ENCODE assay signal across 1 cellular context in genomic region chr3:177338697-177339219, GRCh38.
TF ChIP-seq lines count a peak whose summit lies in the region.

No MANE protein-coding gene starts in this region.

TF ChIP-seq in K562, 482 proteins besides CTCF, POLR2A, EP300 and RAD21 (continued from another document and continues in another):
- TF ChIP-seq, protein P1, sequence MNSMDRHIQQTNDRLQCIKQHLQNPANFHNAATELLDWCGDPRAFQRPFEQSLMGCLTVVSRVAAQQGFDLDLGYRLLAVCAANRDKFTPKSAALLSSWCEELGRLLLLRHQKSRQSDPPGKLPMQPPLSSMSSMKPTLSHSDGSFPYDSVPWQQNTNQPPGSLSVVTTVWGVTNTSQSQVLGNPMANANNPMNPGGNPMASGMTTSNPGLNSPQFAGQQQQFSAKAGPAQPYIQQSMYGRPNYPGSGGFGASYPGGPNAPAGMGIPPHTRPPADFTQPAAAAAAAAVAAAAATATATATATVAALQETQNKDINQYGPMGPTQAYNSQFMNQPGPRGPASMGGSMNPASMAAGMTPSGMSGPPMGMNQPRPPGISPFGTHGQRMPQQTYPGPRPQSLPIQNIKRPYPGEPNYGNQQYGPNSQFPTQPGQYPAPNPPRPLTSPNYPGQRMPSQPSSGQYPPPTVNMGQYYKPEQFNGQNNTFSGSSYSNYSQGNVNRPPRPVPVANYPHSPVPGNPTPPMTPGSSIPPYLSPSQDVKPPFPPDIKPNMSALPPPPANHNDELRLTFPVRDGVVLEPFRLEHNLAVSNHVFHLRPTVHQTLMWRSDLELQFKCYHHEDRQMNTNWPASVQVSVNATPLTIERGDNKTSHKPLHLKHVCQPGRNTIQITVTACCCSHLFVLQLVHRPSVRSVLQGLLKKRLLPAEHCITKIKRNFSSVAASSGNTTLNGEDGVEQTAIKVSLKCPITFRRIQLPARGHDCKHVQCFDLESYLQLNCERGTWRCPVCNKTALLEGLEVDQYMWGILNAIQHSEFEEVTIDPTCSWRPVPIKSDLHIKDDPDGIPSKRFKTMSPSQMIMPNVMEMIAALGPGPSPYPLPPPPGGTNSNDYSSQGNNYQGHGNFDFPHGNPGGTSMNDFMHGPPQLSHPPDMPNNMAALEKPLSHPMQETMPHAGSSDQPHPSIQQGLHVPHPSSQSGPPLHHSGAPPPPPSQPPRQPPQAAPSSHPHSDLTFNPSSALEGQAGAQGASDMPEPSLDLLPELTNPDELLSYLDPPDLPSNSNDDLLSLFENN (IDR thresholded peaks at IDR 0.05; ENCODE audit: low read depth in 2 of 2, low read length in 2 of 2), result peak in 1 of 2 experiments; percentile 83; a peak in 2 of 4 replicates
- TF ChIP-seq ZNF76 (CRISPR knock-in tag; IDR thresholded peaks at IDR 0.05; ENCODE audit: borderline replicate concordance) (no peak), ZNF124 (CRISPR knock-in tag; IDR thresholded peaks at IDR 0.05) (no peak), ZNF668 (CRISPR knock-in tag; IDR thresholded peaks at IDR 0.05) (no peak), FOXJ2 (tag; IDR thresholded peaks at IDR 0.05) (no peak), SRSF7 (optimal IDR thresholded peaks at IDR 0.05; ENCODE audit: low read depth, low read length) (no peak), SP1 (CRISPR knock-in tag; IDR thresholded peaks at IDR 0.05) (no peak), TSC22D4 (tag; IDR thresholded peaks at IDR 0.05) (no peak), ATF7 (IDR thresholded peaks at IDR 0.05) (peak; percentile 42; the same call in 1 of the 2 replicates), ZNF121 (CRISPR knock-in tag; conservative IDR thresholded peaks at IDR 0.05) (no peak), ZNF143 (CRISPR knock-in tag; IDR thresholded peaks at IDR 0.05) (no peak), XRCC3 (IDR thresholded peaks at IDR 0.05) (no peak), NFIC (IDR thresholded peaks at IDR 0.05) (peak; percentile 44; the same call in 1 of the 2 replicates), TAL1 (IDR thresholded peaks at IDR 0.05) (peak; percentile 77), BRD9 (IDR thresholded peaks at IDR 0.05; ENCODE audit: low read depth, partially characterized antibody) (peak; percentile 47), HNRNPH1 (optimal IDR thresholded peaks at IDR 0.05; ENCODE audit: low read depth, low read length) (no peak), CBFB (CRISPR knock-in tag; IDR thresholded peaks at IDR 0.05) (no peak), CBX2 (IDR thresholded peaks at IDR 0.05; ENCODE audit: insufficient read depth, low read length, poor library complexity, severe bottlenecking) (no peak), ZZZ3 (IDR thresholded peaks at IDR 0.05) (no peak), CTCFL (IDR thresholded peaks at IDR 0.05; ENCODE audit: borderline replicate concordance, insufficient read depth, low read depth, low read length, poor library complexity, severe bottlenecking) (no peak), ZNF408 (CRISPR knock-in tag; IDR thresholded peaks at IDR 0.05; ENCODE audit: low read depth) (no peak), KDM1A (IDR thresholded peaks at IDR 0.05) (peak; percentile 34 to 73), POLR3G (IDR thresholded peaks at IDR 0.05; ENCODE audit: extremely low read depth, insufficient read length, insufficient replicate concordance) (no peak), FUS (optimal IDR thresholded peaks at IDR 0.05; ENCODE audit: low read depth, low read length) (no peak), ZBTB33 (CRISPR knock-in tag; IDR thresholded peaks at IDR 0.05) (no peak), ZNF445 (CRISPR knock-in tag; IDR thresholded peaks at IDR 0.05; ENCODE audit: low read depth) (no peak), ZNF407 (IDR thresholded peaks at IDR 0.05; ENCODE audit: low read depth) (no peak), ZBTB7A (IDR thresholded peaks at IDR 0.05; ENCODE audit: borderline replicate concordance, control insufficient read depth, low read depth, low read length) (no peak), KLF6 (CRISPR knock-in tag; IDR thresholded peaks at IDR 0.05; ENCODE audit: borderline replicate concordance) (no peak), RBM14 (IDR thresholded peaks at IDR 0.05; ENCODE audit: borderline replicate concordance, insufficient read depth, low read depth, low read length) (no peak), JUNB (CRISPR knock-in tag; conservative IDR thresholded peaks at IDR 0.05) (no peak), SRSF1 (IDR thresholded peaks at IDR 0.05; ENCODE audit: low read depth, low read length) (no peak), FOXO4 (CRISPR knock-in tag; IDR thresholded peaks at IDR 0.05) (no peak), SUPT5H (IDR thresholded peaks at IDR 0.05) (no peak), SIN3A (IDR thresholded peaks at IDR 0.05; ENCODE audit: borderline replicate concordance in 2 of 2, control insufficient read depth in 1 of 2, low read depth in 2 of 2, low read length in 2 of 2) (no peak), SRSF9 (IDR thresholded peaks at IDR 0.05; ENCODE audit: borderline replicate concordance, low read depth, low read length) (no peak), CCAR2 (IDR thresholded peaks at IDR 0.05; ENCODE audit: low read depth, low read length) (no peak), ETS2 (tag; IDR thresholded peaks at IDR 0.05; ENCODE audit: borderline replicate concordance, poor library complexity, severe bottlenecking) (no peak), ZNF347 (CRISPR knock-in tag; IDR thresholded peaks at IDR 0.05; ENCODE audit: low read depth) (no peak), NCOR1 (IDR thresholded peaks at IDR 0.05) (peak; percentile 89), POLR2AphosphoS2 (IDR thresholded peaks at IDR 0.05; ENCODE audit: low read length) (no peak), HNRNPK (IDR thresholded peaks at IDR 0.05; ENCODE audit: low read depth, low read length, poor library complexity, severe bottlenecking) (no peak), ZNF584 (CRISPR knock-in tag; IDR thresholded peaks at IDR 0.05; ENCODE audit: low read depth) (0 out of 2 replicates have a peak, but pooled peaks have one; percentile 47)
- TF ChIP-seq, protein P2, sequence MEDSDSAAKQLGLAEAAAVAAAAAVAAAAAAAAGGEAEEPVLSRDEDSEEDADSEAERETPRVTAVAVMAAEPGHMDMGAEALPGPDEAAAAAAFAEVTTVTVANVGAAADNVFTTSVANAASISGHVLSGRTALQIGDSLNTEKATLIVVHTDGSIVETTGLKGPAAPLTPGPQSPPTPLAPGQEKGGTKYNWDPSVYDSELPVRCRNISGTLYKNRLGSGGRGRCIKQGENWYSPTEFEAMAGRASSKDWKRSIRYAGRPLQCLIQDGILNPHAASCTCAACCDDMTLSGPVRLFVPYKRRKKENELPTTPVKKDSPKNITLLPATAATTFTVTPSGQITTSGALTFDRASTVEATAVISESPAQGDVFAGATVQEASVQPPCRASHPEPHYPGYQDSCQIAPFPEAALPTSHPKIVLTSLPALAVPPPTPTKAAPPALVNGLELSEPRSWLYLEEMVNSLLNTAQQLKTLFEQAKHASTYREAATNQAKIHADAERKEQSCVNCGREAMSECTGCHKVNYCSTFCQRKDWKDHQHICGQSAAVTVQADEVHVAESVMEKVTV (CRISPR knock-in tag; IDR thresholded peaks at IDR 0.05), result no peak
- TF ChIP-seq, protein P3, sequence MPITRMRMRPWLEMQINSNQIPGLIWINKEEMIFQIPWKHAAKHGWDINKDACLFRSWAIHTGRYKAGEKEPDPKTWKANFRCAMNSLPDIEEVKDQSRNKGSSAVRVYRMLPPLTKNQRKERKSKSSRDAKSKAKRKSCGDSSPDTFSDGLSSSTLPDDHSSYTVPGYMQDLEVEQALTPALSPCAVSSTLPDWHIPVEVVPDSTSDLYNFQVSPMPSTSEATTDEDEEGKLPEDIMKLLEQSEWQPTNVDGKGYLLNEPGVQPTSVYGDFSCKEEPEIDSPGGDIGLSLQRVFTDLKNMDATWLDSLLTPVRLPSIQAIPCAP (CRISPR knock-in tag; IDR thresholded peaks at IDR 0.05; ENCODE audit: borderline replicate concordance), result no peak
